Comparison of ENCODE assay signal across 9 cellular contexts in genomic region chr1:41268154-41268770, GRCh38.
DNase-seq lines count a peak whose midpoint lies in the region; ATAC-seq and TF ChIP-seq lines count a peak whose summit lies in the region.
"Had no signal": no experiment of that assay in that cellular context is flagged by ENCODE, and none has a peak within 500 bp of the region (broad histone marks: within the 10 kb centered on the region; RNA-seq: fewer than 3 reads in every experiment).

No MANE protein-coding gene starts in this region.

- ATAC-seq in GM18498 (IDR thresholded peaks at IDR 0.05; ENCODE audit: unreplicated experiment): no peak

- no peaks in the 10 kb centered on the region for H3K36me3 ChIP-seq in brain microvascular endothelial cell (replicated peaks)
- H3K36me3 ChIP-seq: BLaER1 had no signal

- TF ChIP-seq CTCF in VCaP (conservative IDR thresholded peaks at IDR 0.05): peak; percentile 98
- peak; percentile 97 for TF ChIP-seq CTCF in brain microvascular endothelial cell (IDR thresholded peaks at IDR 0.05; ENCODE audit: low read depth, low read length, missing control alignments)

- H3K4me3 ChIP-seq in brain microvascular endothelial cell (ENCODE audit: low read depth, low read length): no peak overlapping the region
- H3K4me3 ChIP-seq: BLaER1 had no signal

- H3K27ac ChIP-seq in VCaP: no peak overlapping the region
- H3K27ac ChIP-seq in brain microvascular endothelial cell: no peak overlapping the region
- H3K27ac ChIP-seq: BLaER1 had no signal

- in situ Hi-C loops in brain microvascular endothelial cell (cut with HindIII; ENCODE audit: low pct_ligation_motif_present, low sequenced_read_pairs): no loop called here

- H3K27me3 ChIP-seq in brain microvascular endothelial cell (replicated peaks): no peaks in the 10 kb centered on the region
- H3K27me3 ChIP-seq: BLaER1 had no signal

- DNase-seq in NCI-H1436 (lab: John Stamatoyannopoulos, UW): peak; percentile 52
- DNase-seq in NCI-H1436 treated with DMSO at 0.1 percent for 48 hours (lab: John Stamatoyannopoulos, UW): no peak
- peak; percentile 81 for DNase-seq in NCI-H2171 (lab: John Stamatoyannopoulos, UW)
- peak; percentile 64 for DNase-seq in brain microvascular endothelial cell
- DNase-seq in iPS-NIHi7 (ENCODE audit: extremely low spot score): peak; percentile 94
- peak; percentile 39 to 61 for DNase-seq in stimulated activated CD4-positive, alpha-beta T cell treated with anti-CD3 and anti-CD28 coated beads, Interleukin-12 subunit alpha, Interleukin-12 subunit beta, amount 100 ng/mL, for 24 hours (ENCODE audit: low read depth in 2 of 2)
